In genomic region chr2:183723278-183723677, GRCh38 we compare ENCODE assay signal across 27 cellular contexts.
"Had no signal": no experiment of that assay in that cellular context is flagged by ENCODE, and none has a peak within 500 bp of the region (broad histone marks: within the 10 kb centered on the region; RNA-seq: fewer than 3 reads in every experiment).

No MANE protein-coding gene starts in this region.

- DNase-seq: stimulated activated CD4-positive, alpha-beta T cell treated with anti-CD3 and anti-CD28 coated beads, Interleukin-2, amount 100 ng/mL, for 48 hours; stimulated activated CD4-positive, alpha-beta T cell treated with anti-CD3 and anti-CD28 coated beads, Interleukin-4, amount 100 ng/mL, for 1 hour; stimulated activated CD4-positive, alpha-beta T cell treated with anti-CD3 and anti-CD28 coated beads, Interleukin-4, amount 100 ng/mL, for 24 hours; stimulated activated CD4-positive, alpha-beta T cell treated with anti-CD3 and anti-CD28 coated beads, Interleukin-4, amount 100 ng/mL, for 4 hours; stimulated activated CD8-positive, alpha-beta memory T cell treated with anti-CD3 and anti-CD28 coated beads, Interleukin-4, amount 100 ng/mL, for 48 hours; stimulated activated naive B cell treated with anti-CD40 and anti-IgM and Interleukin-4, amounts not matched to agents 10 μg/mL and 1 μg/mL and 100 μg/mL, for 72 hours; stimulated activated naive CD4-positive, alpha-beta T cell; stimulated activated naive CD4-positive, alpha-beta T cell treated with Interleukin-2 at 50 U/mL for 16 hours; stimulated activated naive CD8-positive, alpha-beta T cell treated with anti-CD3 and anti-CD28 coated beads, Interleukin-15, amount 100 ng/mL, for 72 hours; stimulated activated naive CD8-positive, alpha-beta T cell treated with anti-CD3 and anti-CD28 coated beads, Interleukin-15, Interleukin-2, amounts not matched to agents 100 U/mL and 50 U/mL, for 24 hours; stomach; substantia nigra; testis; thyroid gland; tibial artery; transverse colon; trophoblast cell; upper lobe of left lung; upper lobe of right lung; uterus had no signal

- H3K36me3 ChIP-seq: stomach, suprapubic skin, thoracic aorta, thyroid gland, tibial artery, tibial nerve, transverse colon, upper lobe of left lung, upper lobe of right lung, uterus, vagina had no signal

- H3K4me1 ChIP-seq: stomach, suprapubic skin, testis, thyroid gland, tibial artery, tibial nerve, transverse colon, upper lobe of left lung, upper lobe of right lung, uterus, vagina had no signal

- H3K9me3 ChIP-seq: stomach, suprapubic skin, testis, thoracic aorta, thyroid gland, tibial artery, tibial nerve, transverse colon, upper lobe of left lung, upper lobe of right lung, uterus, vagina had no signal

- H3K4me3 ChIP-seq: stomach, suprapubic skin, testis, thoracic aorta, thyroid gland, tibial artery, tibial nerve, transverse colon, upper lobe of left lung, upper lobe of right lung, uterus, vagina had no signal

- H3K27ac ChIP-seq: stomach, suprapubic skin, testis, thoracic aorta, thyroid gland, tibial artery, tibial nerve, transverse colon, upper lobe of left lung, upper lobe of right lung, uterus, vagina had no signal

- ATAC-seq: stimulated activated effector memory CD8-positive, alpha-beta T cell treated with anti-CD3 and anti-CD28 coated beads, Interleukin-12 subunit alpha, Interleukin-12 subunit beta, amount 100 ng/mL, for 72 hours; stimulated activated memory B cell treated with anti-CD40 and anti-IgM and Interleukin-4, amounts not matched to agents 10 μg/mL and 1 μg/mL and 100 μg/mL, for 72 hours; stimulated activated naive B cell treated with anti-CD40 and anti-IgM and Interleukin-4, amounts not matched to agents 10 μg/mL and 1 μg/mL and 100 μg/mL, for 72 hours; stimulated activated naive CD8-positive, alpha-beta T cell treated with anti-CD3 and anti-CD28 coated beads, Interleukin-15, amount 100 ng/mL, for 72 hours; stimulated activated naive CD8-positive, alpha-beta T cell treated with anti-CD3 and anti-CD28 coated beads, Interleukin-15, Interleukin-2, amounts not matched to agents 100 U/mL and 50 U/mL, for 24 hours; upper lobe of right lung had no signal

- H3K27me3 ChIP-seq: stomach, suprapubic skin, testis, thyroid gland, tibial artery, tibial nerve, transverse colon, upper lobe of left lung, upper lobe of right lung, uterus, vagina had no signal

- FAIRE-seq: urothelium cell line had no signal
